8 cellular contexts compared by ENCODE assay signal in the genomic region with DNA sequence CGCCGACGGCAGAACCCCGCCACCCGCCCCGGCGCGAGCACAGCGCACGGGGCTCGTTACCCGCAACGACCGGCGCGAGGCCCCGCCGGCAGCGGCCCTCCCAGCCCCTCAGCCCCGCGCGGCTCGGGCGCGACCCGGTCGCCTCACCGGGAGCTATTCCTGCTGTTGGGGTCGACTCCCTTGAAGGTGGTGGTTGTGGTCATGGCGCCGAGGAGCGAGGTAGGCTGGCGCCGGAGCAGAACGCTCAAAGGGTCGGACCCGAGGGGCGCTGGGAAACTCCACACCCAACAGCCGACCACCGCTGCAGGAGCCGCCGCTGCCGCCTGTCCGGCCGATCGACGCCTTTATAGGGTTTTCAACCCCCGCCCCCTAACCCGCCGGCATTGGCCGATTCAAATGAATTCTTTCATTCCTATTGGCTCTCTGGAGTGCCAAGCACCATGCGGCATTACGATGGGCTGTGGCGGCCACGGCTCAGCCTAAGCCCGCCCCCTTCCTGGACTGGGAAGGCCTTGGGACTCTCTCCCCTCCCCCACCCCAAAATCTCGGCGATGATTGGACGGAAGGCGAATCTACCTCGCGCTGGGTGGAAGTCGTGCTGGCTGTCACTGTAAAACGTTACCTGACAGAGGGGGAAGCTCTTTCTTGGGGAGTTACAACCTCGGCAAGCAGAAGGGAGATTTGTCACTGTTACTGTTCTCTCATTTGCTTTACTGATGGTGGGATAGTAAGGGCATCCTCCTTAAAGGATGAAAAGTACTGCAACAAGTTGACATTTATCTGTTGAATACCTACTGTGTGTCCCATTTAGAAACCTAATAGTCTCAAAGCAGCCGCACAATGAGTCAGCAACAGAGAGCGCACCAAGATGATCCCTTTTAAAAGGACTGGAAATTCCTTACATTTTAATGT. TPM values are rescaled to one million over a fixed set of nuclear protein-coding genes. Genes with fewer than 3 reads are reported as not detected.
A peak's percentile ranks its signal among the peaks of the same experiment; 100 is the strongest.
DNase-seq lines count a peak whose midpoint lies in the region; ATAC-seq and TF ChIP-seq lines count a peak whose summit lies in the region.

A gene with protein sequence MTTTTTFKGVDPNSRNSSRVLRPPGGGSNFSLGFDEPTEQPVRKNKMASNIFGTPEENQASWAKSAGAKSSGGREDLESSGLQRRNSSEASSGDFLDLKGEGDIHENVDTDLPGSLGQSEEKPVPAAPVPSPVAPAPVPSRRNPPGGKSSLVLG (minus strand): TSS at position 318 of the 912 bp plus-strand sequence. CDS start 115 bp downstream, at position 203.

- no peaks in the 10 kb centered on the region for H3K27me3 Mint-ChIP-seq in activated T-helper 1 cell treated with anti-CD3 and anti-CD28 coated beads, Interleukin-12 subunit alpha, Interleukin-12 subunit beta, Interleukin-2, Interleukin-4 antibody, amounts not matched to agents 30 ng/mL and 10 ng/mL and 1 ng/mL, durations not matched to agents 14 hours and 24 hours and 36 hours (ENCODE audit: insufficient read depth)
- peaks cover 0 to 2% (median 0%) of the 10 kb centered on the region in 5 donors for H3K27me3 Mint-ChIP-seq in naive thymus-derived CD8-positive, alpha-beta T cell

- in situ Hi-C loops in GM23248 (cut with MboI): no loop called here

- POLR2A ChIA-PET in naive thymus-derived CD8-positive, alpha-beta T cell (lab: Charles Lee): interaction anchor here (0.5 to 2.4 kb wide), 17 partner anchors 11 to 135 kb away, joined by 3 to 19 read pairs (median 4); a partner anchor contains a TSS

- peak within 1 kb of the TSS; percentile 85 for H3K27ac ChIP-seq in DND-41 (ENCODE audit: low read length)
- H3K27ac ChIP-seq in GM23248: peak within 1 kb of the TSS; percentile 59
- peak within 1 kb of the TSS; percentile 80 for H3K27ac ChIP-seq in fibroblast of lung (ENCODE audit: insufficient read depth, low read length)

- H3K4me1 ChIP-seq in DND-41 (ENCODE audit: insufficient read depth, low read length) (peaks cover 30% of the 10 kb centered on the region), GM23248 (ENCODE audit: insufficient read depth) (peaks cover 13% of the 10 kb centered on the region; the same call in 1 of the 2 replicates), fibroblast of lung (ENCODE audit: control insufficient read depth, extremely low read depth, insufficient read depth, low read length) (peaks cover 8% of the 10 kb centered on the region)

- peaks cover 15% of the 10 kb centered on the region for H3K36me3 Mint-ChIP-seq in activated T-helper 1 cell treated with anti-CD3 and anti-CD28 coated beads, Interleukin-12 subunit alpha, Interleukin-12 subunit beta, Interleukin-2, Interleukin-4 antibody, amounts not matched to agents 30 ng/mL and 10 ng/mL and 1 ng/mL, durations not matched to agents 14 hours and 24 hours and 36 hours (ENCODE audit: low read depth)
- no peaks in the 10 kb centered on the region for H3K36me3 Mint-ChIP-seq in naive thymus-derived CD8-positive, alpha-beta T cell

- H3K9me2 ChIP-seq in GM23248 (ENCODE audit: insufficient read depth): no peaks in the 10 kb centered on the region

- H3F3A ChIP-seq in GM23248 (ENCODE audit: insufficient read depth): peaks cover 17% of the 10 kb centered on the region

- peak within 1 kb of the TSS; percentile 73 for H2AFZ ChIP-seq in DND-41 (ENCODE audit: low read depth, low read length)
- peak within 1 kb of the TSS; percentile 83 for H2AFZ ChIP-seq in GM23248
- H2AFZ ChIP-seq in fibroblast of lung (ENCODE audit: low read length): peak within 1 kb of the TSS; percentile 89

- H4K20me1 ChIP-seq in DND-41 (ENCODE audit: insufficient read depth, low read length) (peaks cover 12% of the 10 kb centered on the region; the same call in 1 of the 2 replicates), GM23248 (ENCODE audit: insufficient read depth) (no peaks in the 10 kb centered on the region), fibroblast of lung (ENCODE audit: control insufficient read depth, extremely low read depth, insufficient read depth, low read length) (no peaks in the 10 kb centered on the region)

- H3K36me3 ChIP-seq in DND-41 (ENCODE audit: insufficient read depth, low read length) (peaks cover 10% of the 10 kb centered on the region), GM23248 (ENCODE audit: low read depth) (no peaks in the 10 kb centered on the region), fibroblast of lung (ENCODE audit: control insufficient read depth, insufficient read depth, low read length) (no peaks in the 10 kb centered on the region)

- peak within 1 kb of the TSS; percentile 93 for H3K27ac Mint-ChIP-seq in activated T-helper 1 cell treated with anti-CD3 and anti-CD28 coated beads, Interleukin-12 subunit alpha, Interleukin-12 subunit beta, Interleukin-2, Interleukin-4 antibody, amounts not matched to agents 30 ng/mL and 10 ng/mL and 1 ng/mL, durations not matched to agents 14 hours and 24 hours and 36 hours
- H3K27ac Mint-ChIP-seq in naive thymus-derived CD8-positive, alpha-beta T cell: peak within 1 kb of the TSS; percentile 79 to 97 (median 91)

- H3K4me3 ChIP-seq in DND-41 (ENCODE audit: low read depth in 1 of 2, low read length in 2 of 2): peak within 1 kb of the TSS; percentile 92 to 98
- peak within 1 kb of the TSS; percentile 93 for H3K4me3 ChIP-seq in GM23248
- peak within 1 kb of the TSS; percentile 89 to 96 (median 96) for H3K4me3 ChIP-seq in fibroblast of lung (replicated peaks in 1 of 4; ENCODE audit: control extremely low read depth in 1 of 4, insufficient read depth in 1 of 4, low read depth in 3 of 4, low read length in 4 of 4)

- H3K9me3 ChIP-seq in DND-41 (ENCODE audit: insufficient read depth, low read length, severe bottlenecking) (no peaks in the 10 kb centered on the region), GM23248 (ENCODE audit: low read depth) (no peaks in the 10 kb centered on the region), fibroblast of lung (ENCODE audit: control insufficient read depth, insufficient read depth, low read depth, low read length) (no peaks in the 10 kb centered on the region)

- no peak for TF ChIP-seq CTCF in DND-41 (IDR thresholded peaks at IDR 0.05; ENCODE audit: borderline replicate concordance, extremely low read depth, low read length, poor library complexity, severe bottlenecking)
- TF ChIP-seq CTCF in fibroblast of lung (conservative IDR thresholded peaks at IDR 0.05 in 1 of 2, IDR thresholded peaks at IDR 0.05 in 1 of 2; ENCODE audit: low read depth in 1 of 2, low read length in 2 of 2): no peak

- 1 to 3% methylated on average over 41 to 59 of the region's 67 CpGs for WGBS in GM23248 (ENCODE audit: low coverage in 1 of 2, low lambda C conversion rate in 2 of 2, missing lambda C conversion rate in 2 of 2), 2 experiments

- peak within 1 kb of the TSS; percentile 97 for H3K4me3 Mint-ChIP-seq in activated T-helper 1 cell treated with anti-CD3 and anti-CD28 coated beads, Interleukin-12 subunit alpha, Interleukin-12 subunit beta, Interleukin-2, Interleukin-4 antibody, amounts not matched to agents 30 ng/mL and 10 ng/mL and 1 ng/mL, durations not matched to agents 14 hours and 24 hours and 36 hours
- peak within 1 kb of the TSS; percentile 90 to 94 (median 92) for H3K4me3 Mint-ChIP-seq in naive thymus-derived CD8-positive, alpha-beta T cell

- peaks cover 34% of the 10 kb centered on the region for H3K4me1 Mint-ChIP-seq in activated T-helper 1 cell treated with anti-CD3 and anti-CD28 coated beads, Interleukin-12 subunit alpha, Interleukin-12 subunit beta, Interleukin-2, Interleukin-4 antibody, amounts not matched to agents 30 ng/mL and 10 ng/mL and 1 ng/mL, durations not matched to agents 14 hours and 24 hours and 36 hours (ENCODE audit: low read depth)
- H3K4me1 Mint-ChIP-seq in naive thymus-derived CD8-positive, alpha-beta T cell: peaks cover 13 to 37% (median 33%) of the 10 kb centered on the region in 4 donors

- peak; percentile 99 for DNase-seq in DND-41
- DNase-seq in GM23248: peak; percentile 99
- DNase-seq in Kasumi-1 (lab: John Stamatoyannopoulos, UW): peak; percentile 99
- peak; percentile 97 for DNase-seq in RPMI7951 (ENCODE audit: low read depth)
- peak; percentile 97 for DNase-seq in activated T-helper 1 cell treated with anti-CD3 and anti-CD28 coated beads, Interleukin-12 subunit alpha, Interleukin-12 subunit beta, Interleukin-2, Interleukin-4 antibody, amounts not matched to agents 30 ng/mL and 10 ng/mL and 1 ng/mL, durations not matched to agents 14 hours and 24 hours and 36 hours (ENCODE audit: low spot score)
- DNase-seq in fibroblast of lung (ENCODE audit: low read depth in 2 of 2): peak; percentile 98 to 99
- DNase-seq in naive thymus-derived CD8-positive, alpha-beta T cell: peak; percentile 91 to 99 (median 96)
- peak; percentile 93 to 98 (median 96) for DNase-seq in stimulated activated naive CD4-positive, alpha-beta T cell (lab: John Stamatoyannopoulos, UW)

- H3K4me2 ChIP-seq in DND-41 (ENCODE audit: insufficient read depth, low read length) (peak within 1 kb of the TSS; percentile 67), GM23248 (ENCODE audit: unreplicated experiment) (peak within 1 kb of the TSS; percentile 84), fibroblast of lung (ENCODE audit: extremely low read depth, insufficient read depth, low read length) (peak within 1 kb of the TSS; percentile 98)

- ATAC-seq in DND-41 (ENCODE audit: insufficient read depth, low read depth): peak; percentile 95
- ATAC-seq in naive thymus-derived CD8-positive, alpha-beta T cell: peak; percentile 97 to 98

- H3K79me2 ChIP-seq in DND-41 (ENCODE audit: insufficient read depth, low read length) (peaks cover 48% of the 10 kb centered on the region), GM23248 (ENCODE audit: insufficient read depth) (peaks cover 48% of the 10 kb centered on the region), fibroblast of lung (ENCODE audit: control insufficient read depth, insufficient read depth, low read length) (peaks cover 48% of the 10 kb centered on the region)

- intact Hi-C loops in activated T-helper 1 cell treated with anti-CD3 and anti-CD28 coated beads, Interleukin-12 subunit alpha, Interleukin-12 subunit beta, Interleukin-2, Interleukin-4 antibody, amounts not matched to agents 30 ng/mL and 10 ng/mL and 1 ng/mL, durations not matched to agents 14 hours and 24 hours and 36 hours (cut with micrococcal nuclease): loop anchor here (1.0 to 5.0 kb wide), 10 partner anchors 16 to 135 kb away; a partner anchor contains a TSS

- no peaks in the 10 kb centered on the region for H3K9me3 Mint-ChIP-seq in activated T-helper 1 cell treated with anti-CD3 and anti-CD28 coated beads, Interleukin-12 subunit alpha, Interleukin-12 subunit beta, Interleukin-2, Interleukin-4 antibody, amounts not matched to agents 30 ng/mL and 10 ng/mL and 1 ng/mL, durations not matched to agents 14 hours and 24 hours and 36 hours
- no peaks in the 10 kb centered on the region for H3K9me3 Mint-ChIP-seq in naive thymus-derived CD8-positive, alpha-beta T cell

- H3K27me3 ChIP-seq in DND-41 (ENCODE audit: insufficient read depth, low read length, poor library complexity) (no peaks in the 10 kb centered on the region), GM23248 (replicated peaks; ENCODE audit: insufficient read depth) (no peaks in the 10 kb centered on the region), fibroblast of lung (ENCODE audit: control insufficient read depth, insufficient read depth, low read length) (no peaks in the 10 kb centered on the region)

- H3K9ac ChIP-seq in DND-41 (ENCODE audit: low read depth, low read length) (peak within 1 kb of the TSS; percentile 92), GM23248 (peak within 1 kb of the TSS; percentile 85), fibroblast of lung (ENCODE audit: insufficient read depth, low read length) (peak within 1 kb of the TSS; percentile 93)

RNA-seq across cellular contexts. Expression of the gene that starts here (rescaled TPM):
- 54.0 and 59.8 TPM in 2 replicates for total RNA-seq in GM23248 (2014; rRNA removed; shearing (Covaris generic))
- polyA plus RNA-seq in GM23248 (2016; fragmentation: Nextera tagmentation; extraction: Ambion mirVana) (199 TPM in 2 replicates), fibroblast of lung (142 and 271 TPM in 2 replicates)
- total RNA-seq in RPMI7951 (2014; rRNA removed; shearing (Covaris generic)): 281 and 336 TPM in 2 replicates
- 271 and 299 TPM in 2 replicates for total RNA-seq in activated T-helper 1 cell treated with anti-CD3 and anti-CD28 coated beads, Interleukin-12 subunit alpha, Interleukin-12 subunit beta, Interleukin-2, Interleukin-4 antibody, amounts not matched to agents 30 ng/mL and 10 ng/mL and 1 ng/mL, durations not matched to agents 14 hours and 24 hours and 36 hours
- 51.9 and 78.8 TPM in 2 replicates for total RNA-seq in fibroblast of lung
- polyA plus RNA-seq in fibroblast of lung (2012): 255 and 440 TPM in 2 replicates
- 29.1 and 33.6 TPM in 2 replicates for polyA minus RNA-seq in fibroblast of lung (ENCODE audit: low replicate concordance)
- 10 to 100 TPM; 25.6 to 27.0 TPM for total RNA-seq in naive thymus-derived CD8-positive, alpha-beta T cell
- polyA plus RNA-seq in naive thymus-derived CD8-positive, alpha-beta T cell: 10 to 100 TPM; 68.6 to 76.6 (median 70.7) TPM

Comparison
In these comparisons a context has a peak if more than half of its experiments do, and no peak if none do; other contexts are left out.
1. Peak in every context shown above with its lines: DNase-seq, ATAC-seq, H3K4me3 ChIP-seq and H3K27ac ChIP-seq.